11 cellular contexts compared by ENCODE assay signal in genomic region chr7:2260820-2261219, GRCh38. TPM values are rescaled to one million over a fixed set of nuclear protein-coding genes. Genes with fewer than 3 reads are reported as not detected.
DNase-seq lines count a peak whose midpoint lies in the region; ATAC-seq, FAIRE-seq and TF ChIP-seq lines count a peak whose summit lies in the region.
"Had no signal": no experiment of that assay in that cellular context is flagged by ENCODE, and none has a peak within 500 bp of the region (broad histone marks: within the 10 kb centered on the region; RNA-seq: fewer than 3 reads in every experiment).

No MANE protein-coding gene starts in this region.

- H3K4me1 ChIP-seq in pancreas, result no peaks in the 10 kb centered on the region

- no peaks in the 10 kb centered on the region for H3K27me3 ChIP-seq in pancreas

- no peaks in the 10 kb centered on the region for H3K9me3 Mint-ChIP-seq in activated B cell treated with CpG ODN at 0.5 μM for 24 hours
- H3K9me3 Mint-ChIP-seq in activated CD4-positive, alpha-beta memory T cell treated with anti-CD3 and anti-CD28 coated beads for 36 hours, result no peaks in the 10 kb centered on the region
- H3K9me3 Mint-ChIP-seq: naive thymus-derived CD8-positive, alpha-beta T cell had no signal

- H3K27ac Mint-ChIP-seq in activated B cell treated with CpG ODN at 0.5 μM for 24 hours, result peak overlapping the region; percentile 92
- H3K27ac Mint-ChIP-seq in activated CD4-positive, alpha-beta memory T cell treated with anti-CD3 and anti-CD28 coated beads for 36 hours, result no peak overlapping the region

- ATAC-seq in activated B cell treated with CpG ODN at 0.5 μM for 24 hours (ENCODE audit: low read depth) (no peak), pancreas (peak in 3 of 4 donors; percentile 40 to 74 (median 45)), left cardiac atrium (no peak), HG02973 (IDR thresholded peaks at IDR 0.05; ENCODE audit: unreplicated experiment) (no peak)

- H3K4me1 Mint-ChIP-seq in activated B cell treated with CpG ODN at 0.5 μM for 24 hours, result peaks cover 52% of the 10 kb centered on the region
- H3K4me1 Mint-ChIP-seq in activated CD4-positive, alpha-beta memory T cell treated with anti-CD3 and anti-CD28 coated beads for 36 hours (ENCODE audit: low read depth), result peaks cover 8% of the 10 kb centered on the region

- CTCF ChIA-PET in activated B cell treated with CpG ODN at 0.5 μM for 24 hours (lab: Charles Lee), result interaction anchor here (1.0 to 1.6 kb wide), 3 partner anchors 11 to 99 kb away, joined by 3 to 8 read pairs (median 3); no protein-coding TSS in a partner anchor
- CTCF ChIA-PET in activated CD4-positive, alpha-beta memory T cell treated with anti-CD3 and anti-CD28 coated beads for 36 hours (lab: Charles Lee), result interaction anchor here (0.7 to 1.1 kb wide), 2 partner anchors 12 to 24 kb away, joined by 4 read pairs; no protein-coding TSS in a partner anchor

- peaks cover 80% of the 10 kb centered on the region for H3K36me3 Mint-ChIP-seq in activated B cell treated with CpG ODN at 0.5 μM for 24 hours (ENCODE audit: low read depth)
- H3K36me3 Mint-ChIP-seq in activated CD4-positive, alpha-beta memory T cell treated with anti-CD3 and anti-CD28 coated beads for 36 hours, result peaks cover 4% of the 10 kb centered on the region

- no peaks in the 10 kb centered on the region for H3K9me3 ChIP-seq in pancreas

- no peak overlapping the region for H3K4me3 Mint-ChIP-seq in activated B cell treated with CpG ODN at 0.5 μM for 24 hours
- no peak overlapping the region for H3K4me3 Mint-ChIP-seq in activated CD4-positive, alpha-beta memory T cell treated with anti-CD3 and anti-CD28 coated beads for 36 hours

- no peak overlapping the region for H3K27ac ChIP-seq in pancreas
- H3K27ac ChIP-seq: coronary artery had no signal

- DNase-seq in GM18507 (ENCODE audit: extremely low spot score, insufficient read length, low read depth) (no peak), NCI-H2029 treated with DMSO at 0.1 percent for 48 hours (lab: John Stamatoyannopoulos, UW) (peak; percentile 54), activated B cell treated with CpG ODN at 0.5 μM for 24 hours (no peak), pancreas (peak in 5 of 6 donors; percentile 29 to 81 (median 62)), left cardiac atrium (no peak), SK-N-DZ (ENCODE audit: low spot score) (no peak)
- no peak for DNase-seq in activated CD4-positive, alpha-beta memory T cell treated with anti-CD3 and anti-CD28 coated beads for 36 hours

- no peak for TF ChIP-seq CTCF in activated B cell treated with CpG ODN at 0.5 μM for 24 hours (IDR thresholded peaks at IDR 0.05)
- TF ChIP-seq CTCF in pancreas (IDR thresholded peaks at IDR 0.05), result no peak

- WGBS in pancreas, 2 donors, result 66% methylated on average over 5 of the region's 5 CpGs

- H3K4me3 ChIP-seq in pancreas, result no peak overlapping the region
- H3K4me3 ChIP-seq: coronary artery had no signal

- no peaks in the 10 kb centered on the region for H3K27me3 Mint-ChIP-seq in activated B cell treated with CpG ODN at 0.5 μM for 24 hours
- H3K27me3 Mint-ChIP-seq in activated CD4-positive, alpha-beta memory T cell treated with anti-CD3 and anti-CD28 coated beads for 36 hours, result no peaks in the 10 kb centered on the region
- H3K27me3 Mint-ChIP-seq: naive thymus-derived CD8-positive, alpha-beta T cell had no signal

- intact Hi-C loops in activated B cell treated with CpG ODN at 0.5 μM for 24 hours (cut with micrococcal nuclease) (loop anchor here (1.0 kb wide), 6 partner anchors 19 to 53 kb away; partner anchors contain the start of genes MAD1L1, MRM2, NUDT1 and SNX8), pancreas (cut with DNase I) (no loop called here), left cardiac atrium (cut with DNase I) (no loop called here)
- intact Hi-C loops in activated CD4-positive, alpha-beta memory T cell treated with anti-CD3 and anti-CD28 coated beads for 36 hours (cut with micrococcal nuclease), result no loop called here

- no peaks in the 10 kb centered on the region for H3K36me3 ChIP-seq in pancreas

- POLR2A ChIA-PET in activated B cell treated with CpG ODN at 0.5 μM for 24 hours (lab: Charles Lee), result interaction anchor here (0.5 to 4.8 kb wide), 10 partner anchors 18 to 93 kb away, joined by 3 to 43 read pairs (median 15); partner anchors contain the start of genes EIF3B, MAD1L1, MRM2 and NUDT1
- POLR2A ChIA-PET in activated CD4-positive, alpha-beta memory T cell treated with anti-CD3 and anti-CD28 coated beads for 36 hours (lab: Charles Lee), result no interaction called here

- FAIRE-seq in GM18507 (lab: Jason Lieb, UNC), result peak; percentile 69
- FAIRE-seq in pancreas (lab: Jason Lieb, UNC), result no peak
- FAIRE-seq: TTC549 had no signal

RNA-seq across cellular contexts. Expression of gene NUDT1, which starts 18.8 kb away (rescaled TPM):
- 38.0 and 42.6 TPM in 2 replicates for total RNA-seq in activated B cell treated with CpG ODN at 0.5 μM for 24 hours
- 1 to 10 TPM; 2.6 to 6.9 (median 3.7) TPM for total RNA-seq in pancreas
- polyA plus RNA-seq in pancreas, result 1 to 10 TPM; 6.4 to 7.2 TPM
- total RNA-seq in left cardiac atrium, result 10 to 100 TPM; 15.4 to 15.8 TPM
- 100 to 1,000 TPM; 112 to 114 TPM for total RNA-seq in activated CD4-positive, alpha-beta memory T cell treated with anti-CD3 and anti-CD28 coated beads for 36 hours
- polyA plus RNA-seq in SK-N-DZ (2014; cell fraction: cytosol; rRNA removed), result 65.2 and 113 TPM in 2 replicates
- polyA plus RNA-seq in SK-N-DZ (2014; cell fraction: nucleus; rRNA removed), result 54.0 and 76.0 TPM in 2 replicates

RNA-seq across cellular contexts. Expression of gene MRM2, which starts 18.8 kb away (rescaled TPM):
- total RNA-seq in activated B cell treated with CpG ODN at 0.5 μM for 24 hours, result 35.3 and 36.5 TPM in 2 replicates
- total RNA-seq in pancreas, result 10 to 100 TPM in 1 of 6 donors, 1 to 10 TPM in 5; 3.5 to 11.8 (median 7.7) TPM
- 10 to 100 TPM in 1 of 2 donors, 1 to 10 TPM in 1; 8.2 to 12.3 TPM for polyA plus RNA-seq in pancreas
- total RNA-seq in left cardiac atrium, result 10 to 100 TPM; 18.9 TPM
- total RNA-seq in activated CD4-positive, alpha-beta memory T cell treated with anti-CD3 and anti-CD28 coated beads for 36 hours, result 10 to 100 TPM; 25.5 to 26.9 TPM
- 38.2 and 44.0 TPM in 2 replicates for polyA plus RNA-seq in SK-N-DZ (2014; cell fraction: cytosol; rRNA removed)
- polyA plus RNA-seq in SK-N-DZ (2014; cell fraction: nucleus; rRNA removed), result 19.4 and 19.9 TPM in 2 replicates

RNA-seq across cellular contexts. Expression of gene MAD1L1, which starts 28.1 kb away (rescaled TPM):
- 54.6 and 65.7 TPM in 2 replicates for total RNA-seq in activated B cell treated with CpG ODN at 0.5 μM for 24 hours
- 10 to 100 TPM in 4 of 6 donors, 1 to 10 TPM in 2; 9.8 to 13.8 (median 10.8) TPM for total RNA-seq in pancreas
- polyA plus RNA-seq in pancreas, result 10 to 100 TPM; 12.3 to 28.2 TPM
- total RNA-seq in left cardiac atrium, result 10 to 100 TPM; 18.9 to 24.9 TPM
- 10 to 100 TPM; 44.4 to 47.8 TPM for total RNA-seq in activated CD4-positive, alpha-beta memory T cell treated with anti-CD3 and anti-CD28 coated beads for 36 hours
- polyA plus RNA-seq in SK-N-DZ (2014; cell fraction: cytosol; rRNA removed), result 45.5 and 57.5 TPM in 2 replicates
- 35.9 and 49.7 TPM in 2 replicates for polyA plus RNA-seq in SK-N-DZ (2014; cell fraction: nucleus; rRNA removed)

RNA-seq across cellular contexts. Expression of gene SNX8, which starts 53.4 kb away (rescaled TPM):
- total RNA-seq in activated B cell treated with CpG ODN at 0.5 μM for 24 hours (175 and 181 TPM in 2 replicates), pancreas (10 to 100 TPM in 4 of 6 donors, 1 to 10 TPM in 2; 9.3 to 16.1 (median 11.7) TPM), left cardiac atrium (10 to 100 TPM; 31.3 to 38.5 TPM)
- polyA plus RNA-seq in pancreas, result 10 to 100 TPM in 1 of 2 donors, 1 to 10 TPM in 1; 7.1 to 11.9 TPM
- total RNA-seq in activated CD4-positive, alpha-beta memory T cell treated with anti-CD3 and anti-CD28 coated beads for 36 hours, result 10 to 100 TPM; 35.4 to 40.2 TPM
- 15.7 and 16.1 TPM in 2 replicates for polyA plus RNA-seq in SK-N-DZ (2014; cell fraction: cytosol; rRNA removed)
- polyA plus RNA-seq in SK-N-DZ (2014; cell fraction: nucleus; rRNA removed), result 10.7 and 12.9 TPM in 2 replicates

Comparison
In these comparisons a context has a peak if more than half of its experiments do, and no peak if none do; other contexts are left out.
1. DNase-seq: peak in NCI-H2029 treated with DMSO at 0.1 percent for 48 hours (single experiment) and pancreas (5 of 6); none in GM18507 (single experiment), activated B cell treated with CpG ODN at 0.5 μM for 24 hours (single experiment), left cardiac atrium (single experiment), activated CD4-positive, alpha-beta memory T cell treated with anti-CD3 and anti-CD28 coated beads for 36 hours (single experiment) and SK-N-DZ (single experiment).
2. ATAC-seq: peak in pancreas (3 of 4); none in activated B cell treated with CpG ODN at 0.5 μM for 24 hours (single experiment), left cardiac atrium (0 of 2) and HG02973 (single experiment).